In the genomic region with DNA sequence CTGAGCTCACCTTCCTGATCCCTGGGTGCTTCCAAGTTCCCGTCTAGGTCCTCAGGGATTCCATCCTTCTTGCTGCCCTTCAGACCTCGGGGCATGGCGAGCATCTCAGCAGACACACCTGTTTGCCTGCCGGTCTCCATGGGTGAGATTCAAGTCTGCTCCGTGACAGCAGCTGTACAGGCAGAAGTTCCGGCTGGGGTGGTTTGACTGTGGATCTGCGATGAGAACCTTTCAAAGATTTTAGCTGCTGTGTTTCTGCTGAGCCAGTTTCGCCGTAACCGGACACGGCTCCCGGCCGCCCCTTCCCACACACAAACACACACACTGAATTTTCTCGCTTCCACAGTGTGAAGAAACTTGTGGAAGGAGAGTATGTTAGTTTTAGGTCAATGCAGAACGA, we compare ENCODE assay signal across 14 cellular contexts. TPM values are rescaled to one million over a fixed set of nuclear protein-coding genes. Genes with fewer than 3 reads are reported as not detected.
"Had no signal": no experiment of that assay in that cellular context is flagged by ENCODE, and none has a peak within 500 bp of the region (broad histone marks: within the 10 kb centered on the region; RNA-seq: fewer than 3 reads in every experiment).

A gene (minus strand): TSS at position 140 of the 400 bp plus-strand sequence.

RNA-seq across cellular contexts. Expression of the gene that starts here (rescaled TPM):
- total RNA-seq: activated CD4-positive, alpha-beta memory T cell treated with anti-CD3 and anti-CD28 coated beads, Interleukin-2, amount 10 ng/mL, durations not matched to agents 7 days and 5 days; activated CD4-positive, alpha-beta T cell treated with anti-CD3 and anti-CD28 coated beads, Interleukin-2, amount 10 ng/mL, durations not matched to agents 7 days and 5 days; activated CD8-positive, alpha-beta memory T cell treated with anti-CD3 and anti-CD28 coated beads, Interleukin-2, amount 10 ng/mL, durations not matched to agents 7 days and 5 days; activated CD8-positive, alpha-beta T cell treated with anti-CD3 and anti-CD28 coated beads, Interleukin-2, amount 10 ng/mL, durations not matched to agents 7 days and 5 days; activated naive CD8-positive, alpha-beta T cell treated with anti-CD3 and anti-CD28 coated beads, Interleukin-2, amount 10 ng/mL, durations not matched to agents 7 days and 5 days; activated T-helper 2 cell treated with anti-CD3 and anti-CD28 coated beads, Interferon-gamma antibody, Interleukin-2, Interleukin-4, amounts not matched to agents 10 μg/mL and 5 μg/mL and 100 μg/mL, durations not matched to agents 14 hours and 24 hours and 36 hours; ascending aorta; bronchial epithelial cell; cardiac muscle cell; T-cell; T-helper 1 cell treated with Interleukin-12 subunit alpha and Interleukin-12 subunit beta and Interleukin-4 antibody, amounts not matched to agents 30 ng/mL and 1 ng/mL, for 36 hours; T-helper 17 cell; T-helper 2 cell treated with Interferon-gamma antibody and Interleukin-4, amounts not matched to agents 100 ng/mL and 5 ng/mL, for 36 hours; WTC11 had no signal
